ENCODE assay signal across 24 cellular contexts in the genomic region with DNA sequence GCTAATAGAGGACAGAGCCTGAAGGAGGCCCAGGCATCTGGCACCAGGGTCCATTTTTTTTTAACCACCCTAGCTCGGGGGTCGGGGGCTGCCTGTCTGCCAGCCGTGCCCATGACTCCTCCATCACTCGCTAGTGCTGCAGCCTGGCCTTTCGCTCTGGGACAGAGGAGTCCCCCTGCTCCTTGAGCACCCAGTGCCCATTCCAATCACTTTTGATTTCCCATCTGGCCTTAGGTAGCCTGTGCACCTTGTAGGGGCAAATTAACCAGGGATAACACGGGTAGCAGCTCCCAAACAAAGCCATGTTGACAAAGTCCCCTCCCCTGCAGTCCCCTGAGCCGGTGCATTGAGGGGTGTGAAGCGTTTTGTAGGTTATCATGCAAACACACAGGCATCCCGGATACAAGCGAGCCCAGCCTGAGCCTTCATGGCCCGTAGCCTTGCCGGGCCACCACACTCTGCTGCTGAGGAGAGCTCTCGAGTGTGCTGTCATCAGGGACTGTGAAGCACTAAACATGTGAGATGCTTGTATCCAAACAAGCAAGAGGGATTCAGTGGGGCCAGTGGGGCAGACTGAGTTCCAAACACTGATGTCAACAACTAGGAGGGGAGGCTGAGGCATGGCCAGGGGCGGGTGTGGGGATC.
"Had no signal": no experiment of that assay in that cellular context is flagged by ENCODE, and none has a peak within 500 bp of the region (broad histone marks: within the 10 kb centered on the region; RNA-seq: fewer than 3 reads in every experiment).

No MANE protein-coding gene starts in this region.

- H3K27me3 ChIP-seq: ascending aorta, transverse colon had no signal

- H3K4me3 ChIP-seq: ascending aorta, gastroesophageal sphincter, hepatocyte, left ventricle myocardium inferior, lung, mucosa of descending colon, smooth muscle cell, stomach, transverse colon had no signal

- DNase-seq: activated CD4-positive, alpha-beta T cell treated with anti-CD3 and anti-CD28 coated beads for 36 hours; activated CD4-positive, CD25-positive, alpha-beta regulatory T cell; activated naive CD4-positive, alpha-beta T cell treated with anti-CD3 and anti-CD28 coated beads, Interleukin-2, amount 10 ng/mL, durations not matched to agents 7 days and 5 days; activated naive CD8-positive, alpha-beta T cell treated with anti-CD3 and anti-CD28 coated beads, Interleukin-2, amount 10 ng/mL, durations not matched to agents 7 days and 5 days; activated T-cell treated with anti-CD3 and anti-CD28 coated beads for 4 hours; activated T-cell treated with anti-CD3 and anti-CD28 coated beads, Interleukin-2, amount 50 U/mL, for 72 hours; brain microvascular endothelial cell; caudate nucleus; islet precursor cell; left ventricle myocardium inferior; mesendoderm; mucosa of descending colon; stimulated activated CD4-positive, alpha-beta T cell treated with anti-CD3 and anti-CD28 coated beads, Interleukin-1b, Interleukin-23, amount 100 ng/mL, for 48 hours; stimulated activated CD4-positive, alpha-beta T cell treated with anti-CD3 and anti-CD28 coated beads, Interleukin-4, amount 100 ng/mL, for 4 hours; stimulated activated CD8-positive, alpha-beta memory T cell treated with anti-CD3 and anti-CD28 coated beads, Interleukin-4, amount 100 ng/mL, for 48 hours; stomach; transverse colon had no signal

- H3K36me3 ChIP-seq: ascending aorta, brain microvascular endothelial cell, gastroesophageal sphincter, left ventricle myocardium inferior, stomach, transverse colon had no signal

- H3K27ac ChIP-seq: ascending aorta, brain microvascular endothelial cell, gastroesophageal sphincter, hepatocyte, left ventricle myocardium inferior, stomach, transverse colon had no signal

- H3K4me1 ChIP-seq: ascending aorta, gastroesophageal sphincter, stomach, transverse colon had no signal

- H3K9me3 ChIP-seq: ascending aorta, gastroesophageal sphincter, left ventricle myocardium inferior, mucosa of descending colon, stomach, transverse colon had no signal

- ATAC-seq: activated CD4-positive, alpha-beta T cell treated with anti-CD3 and anti-CD28 coated beads for 36 hours; activated T-cell treated with anti-CD3 and anti-CD28 coated beads, Interleukin-2, amount 50 U/mL, for 72 hours; gastroesophageal sphincter; mucosa of descending colon; natural killer cell treated with Interleukin-12 subunit alpha and Interleukin-12 subunit beta and Interleukin-15 and Interleukin-18, amount 100 ng/mL, for 72 hours; stimulated activated memory B cell treated with anti-CD40 and anti-IgM and Interleukin-4, amounts not matched to agents 10 μg/mL and 1 μg/mL and 100 μg/mL, for 72 hours had no signal
